ENCODE assay signal across 27 cellular contexts in the genomic region with DNA sequence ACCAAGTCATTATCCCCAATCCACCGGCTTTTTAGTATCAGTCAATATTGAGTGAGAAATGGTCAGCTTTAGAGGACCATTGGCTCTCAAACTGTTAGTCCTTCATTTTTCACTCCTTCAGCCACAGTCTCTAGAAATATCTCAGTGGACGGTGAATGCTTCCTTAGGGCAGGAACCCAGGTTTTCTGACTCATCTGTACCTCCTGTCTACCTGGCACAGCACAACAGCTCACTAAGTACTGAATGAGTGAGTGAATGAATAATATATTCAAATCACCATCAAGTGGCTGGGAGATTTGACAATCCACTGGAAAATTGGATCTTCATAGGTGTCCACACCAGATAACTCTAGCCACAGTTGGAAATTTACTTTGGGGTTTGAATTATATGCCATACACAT.
"Had no signal": no experiment of that assay in that cellular context is flagged by ENCODE, and none has a peak within 500 bp of the region (broad histone marks: within the 10 kb centered on the region; RNA-seq: fewer than 3 reads in every experiment).

No MANE protein-coding gene starts in this region.

- H3K36me3 Mint-ChIP-seq: activated naive CD8-positive, alpha-beta T cell treated with anti-CD3 and anti-CD28 coated beads, Interleukin-2, amount 10 ng/mL, durations not matched to agents 7 days and 5 days; naive thymus-derived CD8-positive, alpha-beta T cell; stimulated activated naive B cell treated with anti-CD40 and anti-IgM and Interleukin-4, amounts not matched to agents 10 μg/mL and 1 μg/mL and 100 μg/mL, for 72 hours had no signal

- H3K4me3 Mint-ChIP-seq: activated naive CD8-positive, alpha-beta T cell treated with anti-CD3 and anti-CD28 coated beads, Interleukin-2, amount 10 ng/mL, durations not matched to agents 7 days and 5 days; naive thymus-derived CD8-positive, alpha-beta T cell; neural crest cell; stimulated activated naive B cell treated with anti-CD40 and anti-IgM and Interleukin-4, amounts not matched to agents 10 μg/mL and 1 μg/mL and 100 μg/mL, for 72 hours had no signal

- H3K4me3 ChIP-seq: gastroesophageal sphincter, hepatocyte, stomach, tibial artery, upper lobe of right lung had no signal

- H3K9me3 Mint-ChIP-seq: neural crest cell; stimulated activated naive B cell treated with anti-CD40 and anti-IgM and Interleukin-4, amounts not matched to agents 10 μg/mL and 1 μg/mL and 100 μg/mL, for 72 hours had no signal

- H3K27ac ChIP-seq: brain microvascular endothelial cell, gastroesophageal sphincter, hepatocyte, stomach, tibial artery, upper lobe of right lung had no signal

- ATAC-seq: gastroesophageal sphincter; left colon; naive thymus-derived CD8-positive, alpha-beta T cell; right cardiac atrium; stimulated activated naive B cell treated with anti-CD40 and anti-IgM and Interleukin-4, amounts not matched to agents 10 μg/mL and 1 μg/mL and 100 μg/mL, for 72 hours; upper lobe of right lung had no signal

- H3K27me3 ChIP-seq: brain microvascular endothelial cell, gastroesophageal sphincter, hepatocyte, stomach, tibial artery, upper lobe of right lung had no signal

- H3K27me3 Mint-ChIP-seq: activated naive CD8-positive, alpha-beta T cell treated with anti-CD3 and anti-CD28 coated beads, Interleukin-2, amount 10 ng/mL, durations not matched to agents 7 days and 5 days; naive thymus-derived CD8-positive, alpha-beta T cell; stimulated activated naive B cell treated with anti-CD40 and anti-IgM and Interleukin-4, amounts not matched to agents 10 μg/mL and 1 μg/mL and 100 μg/mL, for 72 hours had no signal

- H3K27ac Mint-ChIP-seq: activated naive CD8-positive, alpha-beta T cell treated with anti-CD3 and anti-CD28 coated beads, Interleukin-2, amount 10 ng/mL, durations not matched to agents 7 days and 5 days; stimulated activated naive B cell treated with anti-CD40 and anti-IgM and Interleukin-4, amounts not matched to agents 10 μg/mL and 1 μg/mL and 100 μg/mL, for 72 hours had no signal

- DNase-seq: activated CD4-positive, alpha-beta T cell treated with anti-CD3 and anti-CD28 coated beads for 4 hours; activated CD4-positive, alpha-beta T cell treated with anti-CD3 and anti-CD28 coated beads, Interleukin-2, amount 50 U/mL, for 4 hours; activated CD4-positive, CD25-positive, alpha-beta regulatory T cell; activated CD8-positive, alpha-beta memory T cell treated with anti-CD3 and anti-CD28 coated beads for 24 hours; activated effector memory CD4-positive, alpha-beta T cell treated with Interleukin-2 at 50 U/mL for 16 hours; activated naive CD4-positive, alpha-beta T cell treated with Interleukin-2 at 50 U/mL for 16 hours; activated naive CD8-positive, alpha-beta T cell treated with anti-CD3 and anti-CD28 coated beads, Interleukin-2, amount 10 ng/mL, durations not matched to agents 7 days and 5 days; brain microvascular endothelial cell; central memory CD4-positive, alpha-beta T cell; dermis blood vessel endothelial cell; effector CD4-positive, alpha-beta T cell; erythroblast; islet precursor cell; left colon; naive thymus-derived CD8-positive, alpha-beta T cell; occipital lobe; right cardiac atrium; stimulated activated CD4-positive, alpha-beta T cell treated with anti-CD3 and anti-CD28 coated beads, Interleukin-15, amount 100 ng/mL, for 24 hours; stimulated activated CD4-positive, alpha-beta T cell treated with anti-CD3 and anti-CD28 coated beads, Interleukin-2, amount 100 ng/mL, for 24 hours; stimulated activated naive B cell treated with anti-CD40 and anti-IgM and Interleukin-4, amounts not matched to agents 10 μg/mL and 1 μg/mL and 100 μg/mL, for 72 hours; stomach; T-helper 2 cell; tibial artery; upper lobe of right lung had no signal

- H3K36me3 ChIP-seq: brain microvascular endothelial cell, gastroesophageal sphincter, stomach, tibial artery, upper lobe of right lung had no signal

- H3K4me2 ChIP-seq: hepatocyte had no signal

- H3K4me1 Mint-ChIP-seq: neural crest cell had no signal

- H3K9me3 ChIP-seq: gastroesophageal sphincter, stomach, tibial artery, upper lobe of right lung had no signal
